ENCODE assay signal across 8 cellular contexts in genomic region chr15:67521770-67522568, GRCh38. TPM values are rescaled to one million over a fixed set of nuclear protein-coding genes. Genes with fewer than 3 reads are reported as not detected.
DNase-seq lines count a peak whose midpoint lies in the region; ATAC-seq and TF ChIP-seq lines count a peak whose summit lies in the region.

No MANE protein-coding gene starts in this region.

- peak overlapping the region; percentile 62 for H3K4me2 ChIP-seq in DND-41 (ENCODE audit: insufficient read depth, low read length)

- no peaks in the 10 kb centered on the region for H3K27me3 ChIP-seq in DND-41 (ENCODE audit: insufficient read depth, low read length, poor library complexity)
- H3K27me3 ChIP-seq in HUES48 (ENCODE audit: control insufficient read depth, insufficient read depth, low read length): peaks cover 10% of the 10 kb centered on the region; the same call in 1 of the 2 replicates
- no peaks in the 10 kb centered on the region for H3K27me3 ChIP-seq in WERI-Rb-1 (ENCODE audit: insufficient read depth, low read depth, severe bottlenecking)

- H3K79me2 ChIP-seq in DND-41 (ENCODE audit: insufficient read depth, low read length): peaks cover 52% of the 10 kb centered on the region

- H3K4me3 ChIP-seq in DND-41 (ENCODE audit: low read depth in 1 of 2, low read length in 2 of 2): peak overlapping the region; percentile 64 to 79
- peak overlapping the region; percentile 71 for H3K4me3 ChIP-seq in HUES48 (ENCODE audit: low read depth, low read length)
- peak overlapping the region; percentile 70 for H3K4me3 ChIP-seq in WERI-Rb-1 (ENCODE audit: low read depth, low read length)
- peak overlapping the region; percentile 78 for H3K4me3 ChIP-seq in fibroblast of villous mesenchyme (ENCODE audit: low read depth, low read length)

- peak; percentile 65 for ATAC-seq in DND-41 (ENCODE audit: insufficient read depth, low read depth)
- ATAC-seq in omental fat pad (ENCODE audit: low FRiP score): peak; percentile 25
- ATAC-seq in HG03439 (IDR thresholded peaks at IDR 0.05; ENCODE audit: unreplicated experiment): no peak
- ATAC-seq in HG03280 (IDR thresholded peaks at IDR 0.05; ENCODE audit: unreplicated experiment): no peak

- H2AFZ ChIP-seq in DND-41 (ENCODE audit: low read depth, low read length): peak overlapping the region; percentile 80

- H3K4me1 ChIP-seq in DND-41 (ENCODE audit: insufficient read depth, low read length) (peaks cover 32% of the 10 kb centered on the region), HUES48 (ENCODE audit: control insufficient read depth, insufficient read depth, low read length) (peaks cover 25% of the 10 kb centered on the region)

- peaks cover 3% of the 10 kb centered on the region; the same call in 1 of the 2 replicates for H4K20me1 ChIP-seq in DND-41 (ENCODE audit: insufficient read depth, low read length)

- TF ChIP-seq CTCF in DND-41 (IDR thresholded peaks at IDR 0.05; ENCODE audit: borderline replicate concordance, extremely low read depth, low read length, poor library complexity, severe bottlenecking) (peak; percentile 20), WERI-Rb-1 (IDR thresholded peaks at IDR 0.05; ENCODE audit: low read depth, low read length) (no peak), fibroblast of villous mesenchyme (IDR thresholded peaks at IDR 0.05; ENCODE audit: insufficient read depth, low read depth, low read length) (no peak), omental fat pad (IDR thresholded peaks at IDR 0.05) (no peak)

- peak overlapping the region; percentile 93 for H3K9ac ChIP-seq in DND-41 (ENCODE audit: low read depth, low read length)
- H3K9ac ChIP-seq in HUES48 (ENCODE audit: low read depth, low read length): peak overlapping the region; percentile 74

- peak overlapping the region; percentile 90 for H3K27ac ChIP-seq in DND-41 (ENCODE audit: low read length)
- H3K27ac ChIP-seq in HUES48 (ENCODE audit: low read depth, low read length): no peak overlapping the region
- peak overlapping the region; percentile 97 for H3K27ac ChIP-seq in WERI-Rb-1

- H3K9me3 ChIP-seq in DND-41 (ENCODE audit: insufficient read depth, low read length, severe bottlenecking): no peaks in the 10 kb centered on the region
- no peaks in the 10 kb centered on the region for H3K9me3 ChIP-seq in HUES48 (ENCODE audit: control insufficient read depth, insufficient read depth, low read length)
- no peaks in the 10 kb centered on the region for H3K9me3 ChIP-seq in WERI-Rb-1 (ENCODE audit: severe bottlenecking)

- H3K36me3 ChIP-seq in DND-41 (ENCODE audit: insufficient read depth, low read length) (peaks cover 5% of the 10 kb centered on the region), HUES48 (ENCODE audit: control insufficient read depth, insufficient read depth, low read length) (no peaks in the 10 kb centered on the region), WERI-Rb-1 (peaks cover 14% of the 10 kb centered on the region)

- DNase-seq in DND-41 (no peak), WERI-Rb-1 (peak; percentile 35), fibroblast of villous mesenchyme (ENCODE audit: low read depth) (peak; percentile 77), omental fat pad (ENCODE audit: low spot score) (no peak)
- no peak for DNase-seq in effector CD8-positive, alpha-beta T cell (lab: John Stamatoyannopoulos, UW)

RNA-seq across cellular contexts. Expression of gene C15orf61, which starts 1.0 kb away (rescaled TPM):
- total RNA-seq in fibroblast of villous mesenchyme: 2.6 and 3.2 TPM in 2 replicates
- total RNA-seq in omental fat pad: 10 to 100 TPM in 1 of 4 donors, 1 to 10 TPM in 3; 3.8 to 12.1 (median 6.3) TPM

RNA-seq across cellular contexts. Expression of gene MAP2K5, which starts 20.5 kb away (rescaled TPM):
- 6.1 and 6.9 TPM in 2 replicates for total RNA-seq in fibroblast of villous mesenchyme
- 10 to 100 TPM in 2 of 4 donors, 1 to 10 TPM in 2; 7.2 to 14.2 (median 9.3) TPM for total RNA-seq in omental fat pad

Comparison
In these comparisons a context has a peak if more than half of its experiments do, and no peak if none do; other contexts are left out.
1. ATAC-seq: peak in DND-41 (single experiment) and omental fat pad (single experiment); none in HG03439 (single experiment) and HG03280 (single experiment).
2. DNase-seq: peak in WERI-Rb-1 (single experiment) and fibroblast of villous mesenchyme (single experiment); none in DND-41 (single experiment), omental fat pad (single experiment) and effector CD8-positive, alpha-beta T cell (single experiment).
3. Peak in every context shown above with its lines, with median percentiles within 50 percentile points of each other: H3K4me3 ChIP-seq.